In the genomic region with DNA sequence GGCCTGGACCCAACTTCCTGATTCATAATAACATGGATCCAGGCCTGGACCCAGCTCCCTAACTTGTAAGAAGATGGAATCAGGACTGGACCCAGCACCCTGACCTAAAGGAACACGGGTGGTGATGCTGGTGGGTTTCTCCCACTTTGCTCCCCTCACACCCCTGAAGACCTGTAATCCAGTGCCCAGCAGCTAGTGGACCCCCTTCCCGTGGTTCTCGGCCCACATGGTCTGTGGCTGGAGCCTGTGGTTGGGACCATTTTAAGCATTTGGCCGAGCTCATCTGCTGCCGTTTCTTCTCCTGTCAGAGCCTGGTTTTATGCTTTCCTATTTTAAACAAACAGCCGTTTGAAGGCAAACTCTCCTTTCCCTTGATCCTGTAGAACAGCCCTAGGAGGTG, we compare ENCODE assay signal across 19 cellular contexts.
"Had no signal": no experiment of that assay in that cellular context is flagged by ENCODE, and none has a peak within 500 bp of the region (broad histone marks: within the 10 kb centered on the region; RNA-seq: fewer than 3 reads in every experiment).

No MANE protein-coding gene starts in this region.

- H3K27me3 Mint-ChIP-seq: naive thymus-derived CD4-positive, alpha-beta T cell had no signal

- H3K79me2 ChIP-seq: hepatocyte had no signal

- H3K4me3 ChIP-seq: coronary artery, hepatocyte, lung, smooth muscle cell, suprapubic skin, tibial artery, upper lobe of left lung, uterus had no signal

- H3K9me3 ChIP-seq: suprapubic skin, tibial artery, upper lobe of left lung, uterus had no signal

- H2AFZ ChIP-seq: hepatocyte had no signal

- H3K4me3 Mint-ChIP-seq: naive thymus-derived CD4-positive, alpha-beta T cell had no signal

- ATAC-seq: left cardiac atrium; left ventricle myocardium superior; naive thymus-derived CD4-positive, alpha-beta T cell; right cardiac atrium had no signal

- H3K27ac Mint-ChIP-seq: naive thymus-derived CD4-positive, alpha-beta T cell had no signal

- DNase-seq: dorsolateral prefrontal cortex; effector CD8-positive, alpha-beta T cell; foreskin melanocyte; kidney; left cardiac atrium; left ventricle myocardium superior; mesenchymal stem cell; naive thymus-derived CD4-positive, alpha-beta T cell; right cardiac atrium; stimulated activated CD4-positive, alpha-beta T cell treated with anti-CD3 and anti-CD28 coated beads, Interleukin-2, amount 100 ng/mL, for 48 hours; stimulated activated naive CD4-positive, alpha-beta T cell treated with Interleukin-2 at 50 U/mL for 16 hours; tibial artery; upper lobe of left lung; uterus had no signal

- H3K27me3 ChIP-seq: dorsolateral prefrontal cortex, hepatocyte, suprapubic skin, tibial artery, upper lobe of left lung, uterus had no signal

- H3K36me3 ChIP-seq: suprapubic skin, tibial artery, upper lobe of left lung, uterus had no signal

- H3K27ac ChIP-seq: coronary artery, hepatocyte, suprapubic skin, tibial artery, upper lobe of left lung, uterus had no signal

- H3K4me2 ChIP-seq: hepatocyte, smooth muscle cell had no signal

- H3K4me1 ChIP-seq: suprapubic skin, upper lobe of left lung, uterus had no signal
